ENCODE assay signal across 1 cellular context in genomic region chr4:147194604-147195003, GRCh38.
TF ChIP-seq lines count a peak whose summit lies in the region.

No MANE protein-coding gene starts in this region.

TF ChIP-seq in SK-N-SH treated with all-trans-retinoic acid at 6 μM for 48 hours, 23 proteins besides CTCF, POLR2A, EP300 and RAD21 (continued from another document):
- no peak for TF ChIP-seq CREB5 (CRISPR knock-in tag; IDR thresholded peaks at IDR 0.05; ENCODE audit: low read depth)
- TF ChIP-seq POU6F1 (CRISPR knock-in tag; IDR thresholded peaks at IDR 0.05; ENCODE audit: borderline replicate concordance, low read depth) = no peak
- TF ChIP-seq TSHZ2 (CRISPR knock-in tag; IDR thresholded peaks at IDR 0.05) = no peak
- TF ChIP-seq TOX (CRISPR knock-in tag; IDR thresholded peaks at IDR 0.05; ENCODE audit: borderline replicate concordance) = no peak
- TF ChIP-seq ESRRG (CRISPR knock-in tag; IDR thresholded peaks at IDR 0.05) = no peak
- TF ChIP-seq ZFP30 (CRISPR knock-in tag; IDR thresholded peaks at IDR 0.05) = no peak
- TF ChIP-seq CSRNP3 (CRISPR knock-in tag; IDR thresholded peaks at IDR 0.05) = no peak
